In the genomic region with DNA sequence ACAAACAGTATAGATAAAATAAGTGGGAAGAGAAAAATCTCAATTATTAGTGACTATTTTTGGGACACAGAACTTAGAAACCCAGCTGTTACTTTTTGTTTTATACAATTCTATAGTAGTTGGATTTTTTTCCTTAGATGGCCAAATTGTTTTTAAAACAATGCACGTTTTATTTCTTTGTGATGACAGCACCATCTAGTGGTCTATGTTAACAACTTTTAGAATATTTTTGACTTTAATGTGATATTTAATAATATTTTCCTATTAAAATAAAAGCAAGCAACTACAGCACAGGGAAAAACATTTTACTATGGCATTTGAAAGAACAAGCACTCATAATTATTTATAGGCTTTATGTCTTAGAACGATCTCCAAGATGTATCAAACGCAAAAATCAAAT, we compare ENCODE assay signal across 9 cellular contexts. TPM values are rescaled to one million over a fixed set of nuclear protein-coding genes. Genes with fewer than 3 reads are reported as not detected.
DNase-seq lines count a peak whose midpoint lies in the region; ATAC-seq and TF ChIP-seq lines count a peak whose summit lies in the region.
"Had no signal": no experiment of that assay in that cellular context is flagged by ENCODE, and none has a peak within 500 bp of the region (broad histone marks: within the 10 kb centered on the region; RNA-seq: fewer than 3 reads in every experiment).

No MANE protein-coding gene starts in this region.

- H3K4me3 ChIP-seq in BJ (ENCODE audit: low read depth, low read length) = no peak overlapping the region
- H3K4me3 ChIP-seq in HFF-Myc (replicated peaks; ENCODE audit: low read depth, low read length) = no peak overlapping the region
- H3K4me3 ChIP-seq in adrenal gland = no peak overlapping the region
- H3K4me3 ChIP-seq in WERI-Rb-1 (ENCODE audit: low read depth, low read length) = no peak overlapping the region
- H3K4me3 ChIP-seq: SJCRH30 had no signal

- no peaks in the 10 kb centered on the region for H3K4me1 ChIP-seq in adrenal gland (replicated peaks in 1 of 2)
- H3K4me1 ChIP-seq: SJCRH30 had no signal

- no peak for ATAC-seq in T-cell (replicated peaks in 1 of 4)

- no peak for TF ChIP-seq POLR2A in adrenal gland (IDR thresholded peaks at IDR 0.05)

- no peak overlapping the region for H3K4me3 Mint-ChIP-seq in T-cell

- H3K9me3 ChIP-seq in adrenal gland (replicated peaks in 1 of 3) (no peaks in the 10 kb centered on the region), WERI-Rb-1 (ENCODE audit: severe bottlenecking) (peaks cover 6% of the 10 kb centered on the region)
- H3K9me3 ChIP-seq: SJCRH30 had no signal

- H3K36me3 Mint-ChIP-seq in T-cell = no peaks in the 10 kb centered on the region

- intact Hi-C loops in adrenal gland (cut with DNase I) = no loop called here

- H3K36me3 ChIP-seq in BJ (ENCODE audit: control insufficient read depth, insufficient read depth, low read length) (no peaks in the 10 kb centered on the region), adrenal gland (replicated peaks in 1 of 2) (no peaks in the 10 kb centered on the region), WERI-Rb-1 (no peaks in the 10 kb centered on the region)
- H3K36me3 ChIP-seq: SJCRH30 had no signal

- POLR2A ChIA-PET in BJ (lab: Charles Lee) (no interaction called here), T-cell (lab: Charles Lee) (no interaction called here)

- CTCF ChIA-PET in BJ (lab: Yijun Ruan, JAX) = interaction anchor here (0.6 kb wide), 1 partner anchor 18 kb away, joined by 3 read pairs; no protein-coding TSS in a partner anchor
- CTCF ChIA-PET in T-cell (lab: Charles Lee) = interaction anchor here (0.9 to 1.3 kb wide), 3 partner anchors 17 to 1198 kb away, joined by 3 to 4 read pairs (median 3); no protein-coding TSS in a partner anchor

- no peak overlapping the region for H3K27ac Mint-ChIP-seq in T-cell

- no peaks in the 10 kb centered on the region for H3K27me3 ChIP-seq in BJ (ENCODE audit: control insufficient read depth, insufficient read depth, low read length)
- no peaks in the 10 kb centered on the region for H3K27me3 ChIP-seq in adrenal gland
- no peaks in the 10 kb centered on the region for H3K27me3 ChIP-seq in WERI-Rb-1 (ENCODE audit: insufficient read depth, low read depth, severe bottlenecking)
- H3K27me3 ChIP-seq: SJCRH30 had no signal

- H3K27ac ChIP-seq in adrenal gland (no peak overlapping the region), WERI-Rb-1 (no peak overlapping the region)
- H3K27ac ChIP-seq: SJCRH30 had no signal

- DNase-seq in BJ (ENCODE audit: low read depth) (no peak), HFF-Myc (ENCODE audit: extremely low read depth, low read depth) (no peak), adrenal gland (no peak), kidney tubule cell (ENCODE audit: low spot score) (peak; percentile 24), ecto neural progenitor cell (ENCODE audit: low spot score) (no peak), T-cell (no peak), GM19238 (ENCODE audit: insufficient read length, low spot score) (no peak), WERI-Rb-1 (no peak)

- TF ChIP-seq CTCF in BJ (IDR thresholded peaks at IDR 0.05; ENCODE audit: insufficient read depth, low read depth, low read length) (peak; percentile 34), HFF-Myc (IDR thresholded peaks at IDR 0.05; ENCODE audit: low read depth, low read length, missing control alignments) (peak; percentile 10), adrenal gland (IDR thresholded peaks at IDR 0.05) (peak in 5 of 6 experiments; percentile 23 to 55 (median 25)), WERI-Rb-1 (IDR thresholded peaks at IDR 0.05; ENCODE audit: low read depth, low read length) (no peak)

- WGBS in adrenal gland, 4 donors = 44 to 51% (median 48%) methylated on average over 3 of the region's 3 CpGs

- H3K27me3 Mint-ChIP-seq in T-cell = peaks cover 7% of the 10 kb centered on the region in 2 donors

- no peaks in the 10 kb centered on the region for H3K4me1 Mint-ChIP-seq in T-cell

- peaks cover 0 to 17% (median 8%) of the 10 kb centered on the region in 3 donors for H3K9me3 Mint-ChIP-seq in T-cell

RNA-seq across cellular contexts. Expression of a gene that starts 5.6 kb away (rescaled TPM):
- not detected in 2 replicates for polyA plus RNA-seq in BJ (2011; rRNA removed)
- polyA minus RNA-seq in BJ (2011; rRNA and poly(A)+ RNA removed) = not detected in 2 replicates
- total RNA-seq in adrenal gland = not detected
- polyA plus RNA-seq in adrenal gland = not detected
- not detected for total RNA-seq in T-cell
- total RNA-seq: SJCRH30 had no signal
